ENCODE assay signal across 13 cellular contexts in genomic region chr18:45213040-45213333, GRCh38.
A peak's percentile ranks its signal among the peaks of the same experiment; 100 is the strongest.
DNase-seq lines count a peak whose midpoint lies in the region; ATAC-seq and TF ChIP-seq lines count a peak whose summit lies in the region.
"Had no signal": no experiment of that assay in that cellular context is flagged by ENCODE, and none has a peak within 500 bp of the region (broad histone marks: within the 10 kb centered on the region; RNA-seq: fewer than 3 reads in every experiment).

No MANE protein-coding gene starts in this region.

- H3K79me2 ChIP-seq in GM23338 (replicated peaks; ENCODE audit: insufficient read depth) (no peaks in the 10 kb centered on the region), KMS-11 (ENCODE audit: insufficient read depth, low read depth) (no peaks in the 10 kb centered on the region)

- H4K20me1 ChIP-seq in GM23338 (replicated peaks; ENCODE audit: insufficient read depth) (no peaks in the 10 kb centered on the region), KMS-11 (ENCODE audit: insufficient read depth) (no peaks in the 10 kb centered on the region)

- POLR2A ChIA-PET in activated CD8-positive, alpha-beta T cell treated with anti-CD3 and anti-CD28 coated beads for 36 hours (lab: Charles Lee) = no interaction called here
- POLR2A ChIA-PET in activated CD8-positive, alpha-beta T cell treated with anti-CD3 and anti-CD28 coated beads, Interleukin-2, amount 10 ng/mL, durations not matched to agents 7 days and 5 days (lab: Charles Lee) = no interaction called here

- peaks cover 2% of the 10 kb centered on the region for H3K27me3 Mint-ChIP-seq in activated CD8-positive, alpha-beta T cell treated with anti-CD3 and anti-CD28 coated beads for 36 hours
- peaks cover 11% of the 10 kb centered on the region for H3K27me3 Mint-ChIP-seq in activated CD8-positive, alpha-beta T cell treated with anti-CD3 and anti-CD28 coated beads, Interleukin-2, amount 10 ng/mL, durations not matched to agents 7 days and 5 days (ENCODE audit: low read depth)
- H3K27me3 Mint-ChIP-seq in GM23338 (ENCODE audit: insufficient read depth, low read depth, poor library complexity) (no peaks in the 10 kb centered on the region), natural killer cell (ENCODE audit: low read depth in 2 of 2) (peaks cover 0 to 10% of the 10 kb centered on the region in 2 donors), progenitor cell of endocrine pancreas (no peaks in the 10 kb centered on the region)
- H3K27me3 Mint-ChIP-seq in activated CD4-positive, alpha-beta T cell treated with anti-CD3 and anti-CD28 coated beads, Interleukin-2, amount 10 ng/mL, durations not matched to agents 24 days and 14 days = no peaks in the 10 kb centered on the region
- H3K27me3 Mint-ChIP-seq: IgD-negative memory B cell had no signal

- peak overlapping the region; percentile 94 for H2AFZ ChIP-seq in GM23338
- peak overlapping the region; percentile 24; the same call in 1 of the 2 replicates for H2AFZ ChIP-seq in KMS-11 (ENCODE audit: low read depth)

- intact Hi-C loops in activated CD8-positive, alpha-beta T cell treated with anti-CD3 and anti-CD28 coated beads for 36 hours (cut with micrococcal nuclease) = loop anchor here (10.0 kb wide), 2 partner anchors 308 to 1078 kb away; no protein-coding TSS in a partner anchor
- intact Hi-C loops in natural killer cell (cut with micrococcal nuclease) = loop anchor here (2.0 to 5.0 kb wide), 3 partner anchors 106 to 1592 kb away; no protein-coding TSS in a partner anchor
- intact Hi-C loops in activated CD4-positive, alpha-beta T cell treated with anti-CD3 and anti-CD28 coated beads, Interleukin-2, amount 10 ng/mL, durations not matched to agents 24 days and 14 days (cut with micrococcal nuclease) = loop anchor here (2.0 to 10.0 kb wide), 3 partner anchors 174 to 1592 kb away; no protein-coding TSS in a partner anchor

- no peaks in the 10 kb centered on the region for H3K36me3 Mint-ChIP-seq in activated CD8-positive, alpha-beta T cell treated with anti-CD3 and anti-CD28 coated beads for 36 hours (ENCODE audit: low read depth)
- H3K36me3 Mint-ChIP-seq in activated CD8-positive, alpha-beta T cell treated with anti-CD3 and anti-CD28 coated beads, Interleukin-2, amount 10 ng/mL, durations not matched to agents 7 days and 5 days (ENCODE audit: low read depth) = no peaks in the 10 kb centered on the region
- no peaks in the 10 kb centered on the region; the same call in 2 of the 3 replicates for H3K36me3 Mint-ChIP-seq in GM23338 (ENCODE audit: low read depth)
- H3K36me3 Mint-ChIP-seq in natural killer cell = no peaks in the 10 kb centered on the region
- H3K36me3 Mint-ChIP-seq in progenitor cell of endocrine pancreas (ENCODE audit: insufficient read depth) = no peaks in the 10 kb centered on the region
- H3K36me3 Mint-ChIP-seq in activated CD4-positive, alpha-beta T cell treated with anti-CD3 and anti-CD28 coated beads, Interleukin-2, amount 10 ng/mL, durations not matched to agents 24 days and 14 days (ENCODE audit: low read depth) = no peaks in the 10 kb centered on the region
- H3K36me3 Mint-ChIP-seq: IgD-negative memory B cell had no signal

- CTCF ChIA-PET in activated CD8-positive, alpha-beta T cell treated with anti-CD3 and anti-CD28 coated beads for 36 hours (lab: Charles Lee) = interaction anchor here (0.5 to 2.2 kb wide), 49 partner anchors 9 to 1591 kb away, joined by 3 to 23 read pairs (median 3); no protein-coding TSS in a partner anchor
- CTCF ChIA-PET in activated CD8-positive, alpha-beta T cell treated with anti-CD3 and anti-CD28 coated beads, Interleukin-2, amount 10 ng/mL, durations not matched to agents 7 days and 5 days (lab: Charles Lee) = interaction anchor here (0.6 to 2.2 kb wide), 39 partner anchors 9 to 1642 kb away, joined by 3 to 10 read pairs (median 3); partner anchors contain the start of gene SETBP1

- peak; percentile 26 for TF ChIP-seq CTCF in activated CD8-positive, alpha-beta T cell treated with anti-CD3 and anti-CD28 coated beads for 36 hours (IDR thresholded peaks at IDR 0.05)
- TF ChIP-seq CTCF in GM23338 (conservative IDR thresholded peaks at IDR 0.05; ENCODE audit: low read depth in 2 of 2) (no peak), KMS-11 (conservative IDR thresholded peaks at IDR 0.05; ENCODE audit: low read depth, low read length) (peak; percentile 47), natural killer cell (IDR thresholded peaks at IDR 0.05) (peak; percentile 60), progenitor cell of endocrine pancreas (IDR thresholded peaks at IDR 0.05; ENCODE audit: unreplicated experiment) (no peak)

- no peak for DNase-seq in activated CD8-positive, alpha-beta T cell treated with anti-CD3 and anti-CD28 coated beads for 36 hours
- DNase-seq in activated CD8-positive, alpha-beta T cell treated with anti-CD3 and anti-CD28 coated beads, Interleukin-2, amount 10 ng/mL, durations not matched to agents 7 days and 5 days = no peak
- no peak for DNase-seq in GM23338 (ENCODE audit: low spot score)
- no peak for DNase-seq in natural killer cell
- DNase-seq in progenitor cell of endocrine pancreas (ENCODE audit: low spot score, unreplicated experiment) = no peak
- no peak for DNase-seq in activated CD4-positive, alpha-beta T cell treated with anti-CD3 and anti-CD28 coated beads, Interleukin-2, amount 10 ng/mL, durations not matched to agents 24 days and 14 days
- no peak for DNase-seq in DMS 273 (lab: John Stamatoyannopoulos, UW; ENCODE audit: unreplicated experiment)

- H3K4me1 Mint-ChIP-seq in activated CD8-positive, alpha-beta T cell treated with anti-CD3 and anti-CD28 coated beads for 36 hours (ENCODE audit: low read depth) = no peaks in the 10 kb centered on the region
- no peaks in the 10 kb centered on the region for H3K4me1 Mint-ChIP-seq in activated CD8-positive, alpha-beta T cell treated with anti-CD3 and anti-CD28 coated beads, Interleukin-2, amount 10 ng/mL, durations not matched to agents 7 days and 5 days (ENCODE audit: low read depth)
- H3K4me1 Mint-ChIP-seq in GM23338 = 0 out of 3 replicates have a peak, but pooled peaks cover 2% of the 10 kb centered on the region
- H3K4me1 Mint-ChIP-seq in natural killer cell = peaks cover 5% of the 10 kb centered on the region in 2 donors
- peaks cover 14% of the 10 kb centered on the region for H3K4me1 Mint-ChIP-seq in progenitor cell of endocrine pancreas (ENCODE audit: low read depth)
- H3K4me1 Mint-ChIP-seq in activated CD4-positive, alpha-beta T cell treated with anti-CD3 and anti-CD28 coated beads, Interleukin-2, amount 10 ng/mL, durations not matched to agents 24 days and 14 days = no peaks in the 10 kb centered on the region
- H3K4me1 Mint-ChIP-seq: activated CD4-positive, alpha-beta T cell treated with anti-CD3 and anti-CD28 coated beads, Interleukin-2, amount 10 ng/mL, durations not matched to agents 7 days and 5 days had no signal

- H3K36me3 ChIP-seq in GM23338 (ENCODE audit: insufficient read depth) (no peaks in the 10 kb centered on the region), KMS-11 (ENCODE audit: insufficient read depth) (no peaks in the 10 kb centered on the region)
- H3K36me3 ChIP-seq: spleen had no signal

- no peaks in the 10 kb centered on the region for H3F3A ChIP-seq in GM23338 (replicated peaks; ENCODE audit: low read depth)

- H3K27me3 ChIP-seq in GM23338 (ENCODE audit: insufficient read depth) (no peaks in the 10 kb centered on the region), KMS-11 (ENCODE audit: insufficient read depth, low read depth) (no peaks in the 10 kb centered on the region)
- H3K27me3 ChIP-seq: dorsolateral prefrontal cortex, spleen had no signal

- no peak overlapping the region for H3K27ac Mint-ChIP-seq in activated CD8-positive, alpha-beta T cell treated with anti-CD3 and anti-CD28 coated beads for 36 hours
- H3K27ac Mint-ChIP-seq in activated CD8-positive, alpha-beta T cell treated with anti-CD3 and anti-CD28 coated beads, Interleukin-2, amount 10 ng/mL, durations not matched to agents 7 days and 5 days = no peak overlapping the region
- H3K27ac Mint-ChIP-seq in GM23338 = no peak overlapping the region
- H3K27ac Mint-ChIP-seq in natural killer cell = no peak overlapping the region
- H3K27ac Mint-ChIP-seq in progenitor cell of endocrine pancreas = no peak overlapping the region
- no peak overlapping the region for H3K27ac Mint-ChIP-seq in activated CD4-positive, alpha-beta T cell treated with anti-CD3 and anti-CD28 coated beads, Interleukin-2, amount 10 ng/mL, durations not matched to agents 24 days and 14 days
- H3K27ac Mint-ChIP-seq: activated CD4-positive, alpha-beta T cell treated with anti-CD3 and anti-CD28 coated beads, Interleukin-2, amount 10 ng/mL, durations not matched to agents 7 days and 5 days; IgD-negative memory B cell; T-helper 1 cell treated with Interleukin-12 subunit alpha and Interleukin-12 subunit beta and Interleukin-4 antibody, amounts not matched to agents 30 μg/mL and 1 μg/mL, for 36 hours had no signal

- ATAC-seq in activated CD8-positive, alpha-beta T cell treated with anti-CD3 and anti-CD28 coated beads for 36 hours = no peak
- ATAC-seq in activated CD8-positive, alpha-beta T cell treated with anti-CD3 and anti-CD28 coated beads, Interleukin-2, amount 10 ng/mL, durations not matched to agents 7 days and 5 days = no peak
- ATAC-seq in GM23338 (no peak), natural killer cell (peak in 1 of 3 donors; percentile 21)

- H3K4me3 ChIP-seq in GM23338 = no peak overlapping the region
- H3K4me3 ChIP-seq in KMS-11 (IDR thresholded peaks at IDR 0.05; ENCODE audit: insufficient read depth, low read depth, low read length) = no peak overlapping the region
- H3K4me3 ChIP-seq: dorsolateral prefrontal cortex, spleen had no signal

- H3K4me2 ChIP-seq in GM23338 = no peak overlapping the region
- no peak overlapping the region for H3K4me2 ChIP-seq in KMS-11

- H3K27ac ChIP-seq in GM23338 (ENCODE audit: low read depth) (no peak overlapping the region), KMS-11 (no peak overlapping the region)
- H3K27ac ChIP-seq: dorsolateral prefrontal cortex, spleen had no signal

- no peak overlapping the region for H3K4me3 Mint-ChIP-seq in activated CD8-positive, alpha-beta T cell treated with anti-CD3 and anti-CD28 coated beads for 36 hours
- no peak overlapping the region for H3K4me3 Mint-ChIP-seq in activated CD8-positive, alpha-beta T cell treated with anti-CD3 and anti-CD28 coated beads, Interleukin-2, amount 10 ng/mL, durations not matched to agents 7 days and 5 days
- H3K4me3 Mint-ChIP-seq in GM23338 = no peak overlapping the region
- H3K4me3 Mint-ChIP-seq in natural killer cell = no peak overlapping the region
- no peak overlapping the region for H3K4me3 Mint-ChIP-seq in progenitor cell of endocrine pancreas (ENCODE audit: low read depth)
- no peak overlapping the region for H3K4me3 Mint-ChIP-seq in activated CD4-positive, alpha-beta T cell treated with anti-CD3 and anti-CD28 coated beads, Interleukin-2, amount 10 ng/mL, durations not matched to agents 24 days and 14 days
- H3K4me3 Mint-ChIP-seq: activated CD4-positive, alpha-beta T cell treated with anti-CD3 and anti-CD28 coated beads, Interleukin-2, amount 10 ng/mL, durations not matched to agents 7 days and 5 days; IgD-negative memory B cell; T-helper 1 cell treated with Interleukin-12 subunit alpha and Interleukin-12 subunit beta and Interleukin-4 antibody, amounts not matched to agents 30 μg/mL and 1 μg/mL, for 36 hours had no signal

- no peak overlapping the region for H3K9ac ChIP-seq in KMS-11

- H3K9me3 Mint-ChIP-seq in activated CD8-positive, alpha-beta T cell treated with anti-CD3 and anti-CD28 coated beads for 36 hours = no peaks in the 10 kb centered on the region
- H3K9me3 Mint-ChIP-seq in activated CD8-positive, alpha-beta T cell treated with anti-CD3 and anti-CD28 coated beads, Interleukin-2, amount 10 ng/mL, durations not matched to agents 7 days and 5 days (ENCODE audit: insufficient read depth) = no peaks in the 10 kb centered on the region
- H3K9me3 Mint-ChIP-seq in GM23338 (no peaks in the 10 kb centered on the region; the same call in 2 of the 3 replicates), natural killer cell (no peaks in the 10 kb centered on the region), progenitor cell of endocrine pancreas (ENCODE audit: low read depth) (peaks cover 4% of the 10 kb centered on the region)
- no peaks in the 10 kb centered on the region for H3K9me3 Mint-ChIP-seq in activated CD4-positive, alpha-beta T cell treated with anti-CD3 and anti-CD28 coated beads, Interleukin-2, amount 10 ng/mL, durations not matched to agents 24 days and 14 days
- H3K9me3 Mint-ChIP-seq: activated CD4-positive, alpha-beta T cell treated with anti-CD3 and anti-CD28 coated beads, Interleukin-2, amount 10 ng/mL, durations not matched to agents 7 days and 5 days; IgD-negative memory B cell; T-helper 1 cell treated with Interleukin-12 subunit alpha and Interleukin-12 subunit beta and Interleukin-4 antibody, amounts not matched to agents 30 μg/mL and 1 μg/mL, for 36 hours had no signal

- no peaks in the 10 kb centered on the region for H3K9me2 ChIP-seq in GM23338 (ENCODE audit: insufficient read depth)

- H3K4me1 ChIP-seq in GM23338 (ENCODE audit: insufficient read depth) (no peaks in the 10 kb centered on the region), KMS-11 (ENCODE audit: low read depth, poor library complexity, severe bottlenecking) (no peaks in the 10 kb centered on the region)

Comparison
In these comparisons a context has a peak if more than half of its experiments do, and no peak if none do; other contexts are left out.
1. CTCF ChIP-seq: peak in activated CD8-positive, alpha-beta T cell treated with anti-CD3 and anti-CD28 coated beads for 36 hours (single experiment), KMS-11 (single experiment) and natural killer cell (single experiment); none in GM23338 (0 of 2) and progenitor cell of endocrine pancreas (single experiment).